Comparison of ENCODE assay signal across 15 cellular contexts in genomic region chr9:27227192-27227591, GRCh38.
DNase-seq lines count a peak whose midpoint lies in the region; ATAC-seq and TF ChIP-seq lines count a peak whose summit lies in the region.
"Had no signal": no experiment of that assay in that cellular context is flagged by ENCODE, and none has a peak within 500 bp of the region (broad histone marks: within the 10 kb centered on the region; RNA-seq: fewer than 3 reads in every experiment).

No MANE protein-coding gene starts in this region.

- 64% methylated on average over 4 of the region's 4 CpGs for WGBS in mammary epithelial cell (ENCODE audit: low coverage, missing lambda C conversion rate)

- H3K27me3 ChIP-seq in ACC112 (ENCODE audit: insufficient read depth, low read length) (peaks cover 8% of the 10 kb centered on the region), HCT116 (ENCODE audit: insufficient read depth, low read length) (peaks cover 6% of the 10 kb centered on the region; the same call in 1 of the 2 replicates), PC-3 (ENCODE audit: low read length) (no peaks in the 10 kb centered on the region), mammary epithelial cell (ENCODE audit: insufficient read depth, low read length) (peaks cover 4% of the 10 kb centered on the region)
- H3K27me3 ChIP-seq: hepatocyte had no signal

- H3K4me3 ChIP-seq in ACC112 (ENCODE audit: low read depth, low read length) (no peak overlapping the region), HCT116 (replicated peaks in 1 of 2; ENCODE audit: low read depth in 1 of 2, low read length in 2 of 2) (no peak overlapping the region), PC-3 (ENCODE audit: low read length) (no peak overlapping the region), mammary epithelial cell (replicated peaks in 1 of 3; ENCODE audit: insufficient read depth in 1 of 3, low read depth in 2 of 3, low read length in 3 of 3) (no peak overlapping the region)
- H3K4me3 ChIP-seq: hepatocyte had no signal

- dilution Hi-C loops in mammary epithelial cell (cut with HindIII; ENCODE audit: low sequenced_read_pairs), result no loop called here

- POLR2A ChIA-PET in HCT116 (lab: Charles Lee) (no interaction called here), PC-3 (lab: Charles Lee; ENCODE audit: unreplicated experiment) (no interaction called here)

- no peaks in the 10 kb centered on the region for H3K9me2 ChIP-seq in HCT116 (ENCODE audit: insufficient read depth)
- H3K9me2 ChIP-seq in PC-3 (replicated peaks; ENCODE audit: low read length), result no peaks in the 10 kb centered on the region

- BruUV-seq in HCT116 (replicated peaks; lab: Mats Ljungman, UMichigan) (no TSS peak), PC-3 (replicated peaks; lab: Mats Ljungman, UMichigan) (no TSS peak), mammary epithelial cell (replicated peaks; lab: Mats Ljungman, UMichigan) (no TSS peak)

- H3K9ac ChIP-seq in HCT116 (ENCODE audit: low read length) (no peak overlapping the region), PC-3 (ENCODE audit: low read length) (no peak overlapping the region), mammary epithelial cell (ENCODE audit: insufficient read depth, low read length) (no peak overlapping the region)

- TF ChIP-seq CTCF in HCT116 (IDR thresholded peaks at IDR 0.05 in 2 of 3, conservative IDR thresholded peaks at IDR 0.05 in 1 of 3; ENCODE audit: borderline replicate concordance in 1 of 3, insufficient read depth in 1 of 3, low read depth in 2 of 3, low read length in 2 of 3), result no peak
- TF ChIP-seq CTCF in PC-3 (conservative IDR thresholded peaks at IDR 0.05; ENCODE audit: low read depth, low read length), result no peak
- TF ChIP-seq CTCF in mammary epithelial cell (conservative IDR thresholded peaks at IDR 0.05 in 1 of 2, IDR thresholded peaks at IDR 0.05 in 1 of 2; ENCODE audit: extremely low read depth in 1 of 2, insufficient read depth in 1 of 2, low read depth in 1 of 2, low read length in 2 of 2), result no peak

- H3K79me2 ChIP-seq in ACC112 (ENCODE audit: control insufficient read depth, insufficient read depth, low read length, unreplicated experiment) (no peaks in the 10 kb centered on the region), HCT116 (ENCODE audit: insufficient read depth, low read length) (no peaks in the 10 kb centered on the region), PC-3 (ENCODE audit: low read length) (no peaks in the 10 kb centered on the region), mammary epithelial cell (ENCODE audit: insufficient read depth, low read length) (no peaks in the 10 kb centered on the region)
- H3K79me2 ChIP-seq: hepatocyte had no signal

- TF ChIP-seq POLR2A in HCT116 (IDR thresholded peaks at IDR 0.05; ENCODE audit: borderline replicate concordance, extremely low read depth, insufficient read depth, insufficient read length), result no peak

- H3K9me3 ChIP-seq in HCT116 (ENCODE audit: control insufficient read depth in 1 of 2, insufficient read depth in 1 of 2, low read depth in 1 of 2, low read length in 2 of 2) (no peaks in the 10 kb centered on the region), PC-3 (ENCODE audit: low read length) (no peaks in the 10 kb centered on the region), mammary epithelial cell (replicated peaks; ENCODE audit: insufficient read depth, low read length) (no peaks in the 10 kb centered on the region)

- in situ Hi-C loops in mammary epithelial cell (cut with MboI; ENCODE audit: low sequenced_read_pairs in 2 of 2), result no loop called here

- H2AFZ ChIP-seq in ACC112 (ENCODE audit: low read length, unreplicated experiment) (no peak overlapping the region), HCT116 (ENCODE audit: low read depth, low read length, poor library complexity, severe bottlenecking) (peak overlapping the region; percentile 43), PC-3 (ENCODE audit: low read length) (no peak overlapping the region), mammary epithelial cell (ENCODE audit: low read depth, low read length) (no peak overlapping the region)
- H2AFZ ChIP-seq: hepatocyte had no signal

- RAD21 ChIA-PET in HCT116 (lab: Charles Lee; ENCODE audit: low non-redundant PET in 1 of 2, low total read pairs in 2 of 2, uncharacterized antibody in 2 of 2, unreplicated experiment in 2 of 2), result no interaction called here

- H3F3A ChIP-seq in PC-3 (ENCODE audit: low read length, unreplicated experiment), result no peaks in the 10 kb centered on the region

- intact Hi-C loops in HCT116 (cut with micrococcal nuclease) (no loop called here), PC-3 (cut with micrococcal nuclease) (no loop called here), mammary epithelial cell (cut with micrococcal nuclease) (no loop called here)

- TF ChIP-seq RAD21 in HCT116 (IDR thresholded peaks at IDR 0.05; ENCODE audit: low read depth), result no peak

- H4K20me1 ChIP-seq in HCT116 (ENCODE audit: insufficient read depth), result no peaks in the 10 kb centered on the region
- no peaks in the 10 kb centered on the region for H4K20me1 ChIP-seq in PC-3 (ENCODE audit: low read length)
- no peaks in the 10 kb centered on the region for H4K20me1 ChIP-seq in mammary epithelial cell (ENCODE audit: insufficient read depth, low read length)

- peak overlapping the region; percentile 43; the same call in 1 of the 2 replicates for H3K27ac ChIP-seq in ACC112 (ENCODE audit: low read depth, low read length)
- no peak overlapping the region for H3K27ac ChIP-seq in HCT116 (ENCODE audit: low read depth, low read length)
- H3K27ac ChIP-seq in PC-3 (ENCODE audit: low read length), result no peak overlapping the region
- H3K27ac ChIP-seq in mammary epithelial cell (ENCODE audit: insufficient read depth, low read depth, low read length), result no peak overlapping the region
- H3K27ac ChIP-seq: hepatocyte had no signal

- no peak overlapping the region for H3K4me2 ChIP-seq in HCT116 (ENCODE audit: low read length)
- H3K4me2 ChIP-seq in PC-3 (ENCODE audit: low read length), result no peak overlapping the region
- no peak overlapping the region for H3K4me2 ChIP-seq in mammary epithelial cell (ENCODE audit: insufficient read depth, low read depth, low read length)
- H3K4me2 ChIP-seq: hepatocyte had no signal

- H3K36me3 ChIP-seq in ACC112 (ENCODE audit: insufficient read depth, low read length) (no peaks in the 10 kb centered on the region), HCT116 (ENCODE audit: control insufficient read depth in 1 of 2, insufficient read depth in 2 of 2, low read length in 2 of 2) (no peaks in the 10 kb centered on the region), PC-3 (ENCODE audit: low read depth, low read length) (no peaks in the 10 kb centered on the region), mammary epithelial cell (ENCODE audit: insufficient read depth, low read length) (no peaks in the 10 kb centered on the region)

- CTCF ChIA-PET in HCT116 (lab: Charles Lee), result interaction anchor here (1.0 kb wide), 1 partner anchor 21 kb away, joined by 5 read pairs; no protein-coding TSS in a partner anchor
- CTCF ChIA-PET in PC-3 (lab: Charles Lee), result no interaction called here
- CTCF ChIA-PET in mammary epithelial cell (lab: Charles Lee; ENCODE audit: low non-redundant PET), result no interaction called here

- ATAC-seq in HCT116, result no peak
- no peak for ATAC-seq in PC-3
- no peak for ATAC-seq in GM21529 (IDR thresholded peaks at IDR 0.05; ENCODE audit: unreplicated experiment)
- ATAC-seq in GM18868 (IDR thresholded peaks at IDR 0.05; ENCODE audit: unreplicated experiment), result no peak
- ATAC-seq: activated CD4-positive, alpha-beta T cell treated with anti-CD3 and anti-CD28 coated beads for 36 hours; sciatic nerve had no signal

- H3K4me1 ChIP-seq in ACC112 (ENCODE audit: control insufficient read depth, insufficient read depth, low read length, unreplicated experiment) (no peaks in the 10 kb centered on the region), HCT116 (ENCODE audit: control insufficient read depth in 1 of 2, insufficient read depth in 2 of 2, low read length in 2 of 2) (no peaks in the 10 kb centered on the region), PC-3 (ENCODE audit: insufficient read depth, low read length) (no peaks in the 10 kb centered on the region), mammary epithelial cell (ENCODE audit: insufficient read depth, low read length) (no peaks in the 10 kb centered on the region)

- DNase-seq in HCT116 (ENCODE audit: low read depth, low spot score) (no peak), PC-3 (peak; percentile 9), mammary epithelial cell (peak; percentile 70), Kasumi-1 (lab: John Stamatoyannopoulos, UW) (no peak)
- no peak for DNase-seq in activated CD4-positive, alpha-beta T cell treated with anti-CD3 and anti-CD28 coated beads, Interleukin-2, amount 50 U/mL, for 1 hour
- DNase-seq: activated CD4-positive, alpha-beta T cell treated with anti-CD3 and anti-CD28 coated beads for 36 hours; CD4-positive, alpha-beta T cell; DMS79 treated with DMSO at 0.1 percent for 48 hours; effector CD4-positive, alpha-beta T cell; SHP77 treated with DMSO at 0.1 percent for 48 hours had no signal

TF ChIP-seq in HCT116, 20 proteins besides CTCF, POLR2A, EP300 and RAD21:
- TF ChIP-seq SP1 (IDR thresholded peaks at IDR 0.05; ENCODE audit: low read depth), result no peak
- no peak for TF ChIP-seq CEBPB (IDR thresholded peaks at IDR 0.05; ENCODE audit: low read depth)
- TF ChIP-seq ATF3 (IDR thresholded peaks at IDR 0.05), result no peak
- TF ChIP-seq MAX (IDR thresholded peaks at IDR 0.05), result no peak
- no peak for TF ChIP-seq YY1 (IDR thresholded peaks at IDR 0.05; ENCODE audit: extremely low read depth, insufficient replicate concordance, low read depth, low read length)
- no peak for TF ChIP-seq TCF7L2 (IDR thresholded peaks at IDR 0.05; ENCODE audit: borderline replicate concordance, extremely low read depth, insufficient read depth, insufficient read length)
- TF ChIP-seq JUND (IDR thresholded peaks at IDR 0.05), result no peak
- TF ChIP-seq EZH2 (IDR thresholded peaks at IDR 0.05), result no peak
- no peak for TF ChIP-seq ZFX (IDR thresholded peaks at IDR 0.05)
- no peak for TF ChIP-seq POLR2AphosphoS5 (IDR thresholded peaks at IDR 0.05; ENCODE audit: low read depth, low read length)
- TF ChIP-seq ZNF274 (IDR thresholded peaks at IDR 0.05; ENCODE audit: low read depth, low read length), result no peak
- TF ChIP-seq SIN3A (IDR thresholded peaks at IDR 0.05; ENCODE audit: low read depth), result no peak
- no peak for TF ChIP-seq EZH2phosphoT487 (IDR thresholded peaks at IDR 0.05; ENCODE audit: borderline replicate concordance)

Comparison
In these comparisons a context has a peak if more than half of its experiments do, and no peak if none do; other contexts are left out.
1. DNase-seq: peak in PC-3 (single experiment) and mammary epithelial cell (single experiment); none in HCT116 (single experiment), activated CD4-positive, alpha-beta T cell treated with anti-CD3 and anti-CD28 coated beads, Interleukin-2, amount 50 U/mL, for 1 hour (single experiment) and Kasumi-1 (0 of 2).